ENCODE assay signal across 17 cellular contexts in genomic region chr1:156839426-156840109, GRCh38. TPM values are rescaled to one million over a fixed set of nuclear protein-coding genes. Genes with fewer than 3 reads are reported as not detected.
DNase-seq lines count a peak whose midpoint lies in the region; TF ChIP-seq lines count a peak whose summit lies in the region.
"Had no signal": no experiment of that assay in that cellular context is flagged by ENCODE, and none has a peak within 500 bp of the region (broad histone marks: within the 10 kb centered on the region; RNA-seq: fewer than 3 reads in every experiment).

No MANE protein-coding gene starts in this region.

- 60 to 65% methylated on average over 8 to 9 of the region's 9 CpGs for WGBS in testis, 2 donors

- no peak for TF ChIP-seq RAD21 in neural cell (conservative IDR thresholded peaks at IDR 0.05)

- H3K9me3 ChIP-seq in neural cell (ENCODE audit: low read length): no peaks in the 10 kb centered on the region
- no peaks in the 10 kb centered on the region for H3K9me3 ChIP-seq in testis
- H3K9me3 ChIP-seq: ascending aorta, esophagus squamous epithelium, gastroesophageal sphincter, tibial artery had no signal

- intact Hi-C loops in testis (cut with DNase I; ENCODE audit: low total_unique reads): no loop called here

- no peak overlapping the region for H3K4me2 ChIP-seq in neural cell (ENCODE audit: low read length)
- H3K4me2 ChIP-seq: KMS-11 had no signal

- H2AFZ ChIP-seq in neural cell (ENCODE audit: low read depth, low read length): no peak overlapping the region

- H3K27ac ChIP-seq in neural cell (ENCODE audit: low read length): peak overlapping the region; percentile 51
- H3K27ac ChIP-seq in testis: no peak overlapping the region
- H3K27ac ChIP-seq in substantia nigra (ENCODE audit: low read depth, low read length, poor library complexity, severe bottlenecking): no peak overlapping the region
- H3K27ac ChIP-seq: ascending aorta, esophagus squamous epithelium, gastroesophageal sphincter, KMS-11, tibial artery had no signal

- H3K4me3 ChIP-seq in neural cell (ENCODE audit: low read length): no peak overlapping the region
- no peak overlapping the region for H3K4me3 ChIP-seq in testis
- H3K4me3 ChIP-seq: ascending aorta, esophagus squamous epithelium, gastroesophageal sphincter, tibial artery had no signal

- DNase-seq in NCI-H1092 treated with DMSO at 0.1 percent for 48 hours (lab: John Stamatoyannopoulos, UW) (peak; percentile 30), NCI-H1092 (lab: John Stamatoyannopoulos, UW) (no peak), COR-L47 (lab: John Stamatoyannopoulos, UW) (peak; percentile 15), NCI-H69 (lab: John Stamatoyannopoulos, UW) (peak; percentile 79), testis (no peak), substantia nigra (lab: John Stamatoyannopoulos, UW) (no peak), mucosa of gallbladder (ENCODE audit: low spot score) (no peak)
- DNase-seq: 8988T, esophagus squamous epithelium, MV-4-11, tibial artery had no signal

- H3K36me3 ChIP-seq in neural cell (ENCODE audit: insufficient read depth, low read length) (no peaks in the 10 kb centered on the region), testis (ENCODE audit: low read depth, missing control alignments) (no peaks in the 10 kb centered on the region)
- H3K36me3 ChIP-seq: ascending aorta, esophagus squamous epithelium, gastroesophageal sphincter, tibial artery had no signal

- no peaks in the 10 kb centered on the region for H4K20me1 ChIP-seq in neural cell (ENCODE audit: insufficient read depth)

- H3F3A ChIP-seq in neural cell (ENCODE audit: insufficient read depth, low read length, poor library complexity, severe bottlenecking): no peaks in the 10 kb centered on the region

- TF ChIP-seq CTCF in neural cell (IDR thresholded peaks at IDR 0.05; ENCODE audit: poor library complexity, severe bottlenecking): no peak
- no peak for TF ChIP-seq CTCF in testis (IDR thresholded peaks at IDR 0.05)

- H3K4me1 ChIP-seq in testis: no peaks in the 10 kb centered on the region
- H3K4me1 ChIP-seq: ascending aorta had no signal

- peak overlapping the region; percentile 31 for H3K9ac ChIP-seq in neural cell (ENCODE audit: low read length)
- H3K9ac ChIP-seq: KMS-11 had no signal

- TF ChIP-seq EP300 in neural cell (conservative IDR thresholded peaks at IDR 0.05; ENCODE audit: poor library complexity, severe bottlenecking): peak; percentile 20

- TF ChIP-seq POLR2A in testis (IDR thresholded peaks at IDR 0.05): no peak

- no peaks in the 10 kb centered on the region for H3K9me2 ChIP-seq in neural cell (ENCODE audit: insufficient read depth, low read length)

- no peaks in the 10 kb centered on the region for H3K79me2 ChIP-seq in neural cell (replicated peaks; ENCODE audit: insufficient read depth, low read length)

- peaks cover 16% of the 10 kb centered on the region for H3K27me3 ChIP-seq in neural cell (ENCODE audit: insufficient read depth, low read depth, low read length)
- no peaks in the 10 kb centered on the region for H3K27me3 ChIP-seq in testis

TF ChIP-seq in neural cell, 6 proteins besides CTCF, POLR2A, EP300 and RAD21:
- TF ChIP-seq REST (IDR thresholded peaks at IDR 0.05; ENCODE audit: borderline replicate concordance) (no peak), SMC3 (conservative IDR thresholded peaks at IDR 0.05; ENCODE audit: poor library complexity) (no peak), POLR2AphosphoS5 (IDR thresholded peaks at IDR 0.05) (no peak), MXI1 (conservative IDR thresholded peaks at IDR 0.05; ENCODE audit: poor library complexity, severe bottlenecking) (no peak), TAF1 (IDR thresholded peaks at IDR 0.05; ENCODE audit: low read depth) (no peak), EZH2 (IDR thresholded peaks at IDR 0.05; ENCODE audit: borderline replicate concordance, insufficient read depth, low read length, poor library complexity, severe bottlenecking) (no peak)

RNA-seq across cellular contexts. Expression of gene INSRR, which starts 19.3 kb away (rescaled TPM):
- polyA plus RNA-seq in neural cell: 2.7 and 3.0 TPM in 2 replicates
- 1.7 TPM in 2 replicates for polyA minus RNA-seq in neural cell
- total RNA-seq in testis: 1 to 10 TPM; 6.4 to 7.0 TPM
- polyA plus RNA-seq in testis (ENCODE audit: insufficient read depth, low read depth, low replicate concordance): 1.5 TPM
- total RNA-seq in mucosa of gallbladder: 0.58 TPM
- total RNA-seq: esophagus squamous epithelium; naive thymus-derived CD8-positive, alpha-beta T cell had no signal
- polyA plus RNA-seq: naive thymus-derived CD8-positive, alpha-beta T cell had no signal

RNA-seq across cellular contexts. Expression of gene NTRK1, which starts 21.1 kb away (rescaled TPM):
- polyA plus RNA-seq in neural cell: 4.9 and 7.7 TPM in 2 replicates
- 4.3 and 4.6 TPM in 2 replicates for polyA minus RNA-seq in neural cell
- 10 to 100 TPM; 14.6 to 38.8 TPM for total RNA-seq in testis
- 4.7 TPM for polyA plus RNA-seq in testis (ENCODE audit: insufficient read depth, low read depth, low replicate concordance)
- 3.3 TPM for total RNA-seq in mucosa of gallbladder
- total RNA-seq: ascending aorta; naive thymus-derived CD8-positive, alpha-beta T cell had no signal

RNA-seq across cellular contexts. Expression of gene SH2D2A, which starts 22.9 kb away (rescaled TPM):
- polyA plus RNA-seq in neural cell (not detected in 2 replicates), testis (ENCODE audit: insufficient read depth, low read depth, low replicate concordance) (1.3 TPM)
- not detected in 2 replicates for polyA minus RNA-seq in neural cell
- total RNA-seq in testis (1 to 10 TPM in 1 of 2 donors, not detected in 1; 3.1 TPM), mucosa of gallbladder (5.4 TPM)
- total RNA-seq: ascending aorta had no signal

RNA-seq across cellular contexts. Expression of gene PEAR1, which starts 54.0 kb away (rescaled TPM):
- not detected in 2 replicates for polyA plus RNA-seq in neural cell
- not detected in 2 replicates for polyA minus RNA-seq in neural cell
- total RNA-seq in testis: 10 to 100 TPM; 13.8 TPM
- 10.5 TPM for polyA plus RNA-seq in testis (ENCODE audit: insufficient read depth, low read depth, low replicate concordance)
- 9.9 TPM for total RNA-seq in mucosa of gallbladder
- total RNA-seq: activated naive CD8-positive, alpha-beta T cell treated with anti-CD3 and anti-CD28 coated beads for 36 hours had no signal
- polyA plus RNA-seq: naive thymus-derived CD8-positive, alpha-beta T cell had no signal

Comparison
In these comparisons a context has a peak if more than half of its experiments do, and no peak if none do; other contexts are left out.
1. DNase-seq: peak in NCI-H1092 treated with DMSO at 0.1 percent for 48 hours (single experiment), COR-L47 (single experiment) and NCI-H69 (single experiment); none in NCI-H1092 (single experiment), testis (single experiment), substantia nigra (0 of 49) and mucosa of gallbladder (single experiment).